ENCODE assay signal across 31 cellular contexts in genomic region chr11:69537126-69537525, GRCh38. TPM values are rescaled to one million over a fixed set of nuclear protein-coding genes. Genes with fewer than 3 reads are reported as not detected.
"Had no signal": no experiment of that assay in that cellular context is flagged by ENCODE, and none has a peak within 500 bp of the region (broad histone marks: within the 10 kb centered on the region; RNA-seq: fewer than 3 reads in every experiment).

No MANE protein-coding gene starts in this region.

- H3K4me1 ChIP-seq: colonic mucosa, testis had no signal

- DNase-seq: activated B cell treated with CpG ODN at 0.5 μM for 24 hours; activated CD4-positive, alpha-beta T cell treated with anti-CD3 and anti-CD28 coated beads for 36 hours; activated CD4-positive, alpha-beta T cell treated with anti-CD3 and anti-CD28 coated beads, Interleukin-2, amount 50 U/mL, for 4 hours; activated CD8-positive, alpha-beta memory T cell treated with anti-CD3 and anti-CD28 coated beads for 24 hours; activated CD8-positive, alpha-beta memory T cell treated with anti-CD3 and anti-CD28 coated beads, Interleukin-2, amount 50 U/mL, for 4 hours; activated T-cell treated with anti-CD3 and anti-CD28 coated beads, Interleukin-2, amount 50 U/mL, for 48 hours; anterior cingulate cortex; caudate nucleus; colonic mucosa; effector memory CD8-positive, alpha-beta T cell; esophagus squamous epithelium; gastrocnemius medialis; left lung; mammary epithelial cell; nephron progenitor cell; occipital lobe; stimulated activated CD4-positive, alpha-beta T cell treated with anti-CD3 and anti-CD28 coated beads, Interleukin-2, amount 100 ng/mL, for 48 hours; stimulated activated CD8-positive, alpha-beta memory T cell treated with anti-CD3 and anti-CD28 coated beads, Interleukin-4, amount 100 ng/mL, for 48 hours; stimulated activated naive CD4-positive, alpha-beta T cell; T1000; testis had no signal

- H3K27ac ChIP-seq: colonic mucosa, dorsolateral prefrontal cortex, esophagus squamous epithelium, gastrocnemius medialis, left lung, right lobe of liver, testis, upper lobe of left lung had no signal

- H3K36me3 ChIP-seq: colonic mucosa, esophagus squamous epithelium, gastrocnemius medialis, left lung, right lobe of liver, upper lobe of left lung had no signal

- H3K27me3 ChIP-seq: colonic mucosa, dorsolateral prefrontal cortex, esophagus squamous epithelium, gastrocnemius medialis, left lung, right lobe of liver, testis, upper lobe of left lung had no signal

- H3K27ac Mint-ChIP-seq: activated B cell treated with CpG ODN at 0.5 μM for 24 hours; activated CD4-positive, alpha-beta T cell treated with anti-CD3 and anti-CD28 coated beads for 36 hours; activated naive CD4-positive, alpha-beta T cell treated with anti-CD3 and anti-CD28 coated beads, Interleukin-2, amount 50 U/mL, for 24 hours; brain; effector memory CD8-positive, alpha-beta T cell; nephron progenitor cell; T-helper 1 cell treated with Interleukin-12 subunit alpha and Interleukin-12 subunit beta and Interleukin-4 antibody, amounts not matched to agents 30 μg/mL and 1 μg/mL, for 36 hours had no signal

- H3K9me3 Mint-ChIP-seq: activated B cell treated with CpG ODN at 0.5 μM for 24 hours; activated naive CD4-positive, alpha-beta T cell treated with anti-CD3 and anti-CD28 coated beads, Interleukin-2, amount 50 U/mL, for 24 hours; brain; effector memory CD8-positive, alpha-beta T cell; nephron progenitor cell; T-helper 1 cell treated with Interleukin-12 subunit alpha and Interleukin-12 subunit beta and Interleukin-4 antibody, amounts not matched to agents 30 μg/mL and 1 μg/mL, for 36 hours had no signal

- H3K9me3 ChIP-seq: colonic mucosa, esophagus squamous epithelium, gastrocnemius medialis, left lung, right lobe of liver, testis, upper lobe of left lung had no signal

- FAIRE-seq: endothelial cell of umbilical vein had no signal

- H3K4me3 ChIP-seq: colonic mucosa, dorsolateral prefrontal cortex, esophagus squamous epithelium, gastrocnemius medialis, left lung, right lobe of liver, smooth muscle cell, testis, upper lobe of left lung had no signal

- H3K4me2 ChIP-seq: smooth muscle cell had no signal

- H3K4me3 Mint-ChIP-seq: activated B cell treated with CpG ODN at 0.5 μM for 24 hours; activated CD4-positive, alpha-beta T cell treated with anti-CD3 and anti-CD28 coated beads for 36 hours; activated naive CD4-positive, alpha-beta T cell treated with anti-CD3 and anti-CD28 coated beads, Interleukin-2, amount 50 U/mL, for 24 hours; brain; effector memory CD8-positive, alpha-beta T cell; nephron progenitor cell; T-helper 1 cell treated with Interleukin-12 subunit alpha and Interleukin-12 subunit beta and Interleukin-4 antibody, amounts not matched to agents 30 μg/mL and 1 μg/mL, for 36 hours had no signal

- ATAC-seq: activated CD4-positive, alpha-beta T cell treated with anti-CD3 and anti-CD28 coated beads for 36 hours; effector memory CD8-positive, alpha-beta T cell; gastrocnemius medialis; left lung; right lobe of liver had no signal

- H3K36me3 Mint-ChIP-seq: activated naive CD4-positive, alpha-beta T cell treated with anti-CD3 and anti-CD28 coated beads, Interleukin-2, amount 50 U/mL, for 24 hours; brain had no signal

RNA-seq across cellular contexts. Expression of gene LINC01488, which starts 55.7 kb away (rescaled TPM):
- total RNA-seq: activated B cell treated with CpG ODN at 0.5 μM for 24 hours; activated CD4-positive, alpha-beta T cell treated with anti-CD3 and anti-CD28 coated beads for 36 hours; colonic mucosa; dorsolateral prefrontal cortex; endothelial cell of umbilical vein; esophagus squamous epithelium; gastrocnemius medialis; kidney epithelial cell; left lung; mammary epithelial cell; mononuclear cell; occipital lobe; smooth muscle cell; testis; upper lobe of left lung had no signal
- polyA plus RNA-seq: endothelial cell of umbilical vein, mammary epithelial cell, smooth muscle cell had no signal
